10 cellular contexts compared by ENCODE assay signal in genomic region chr6:6730831-6731230, GRCh38.
DNase-seq lines count a peak whose midpoint lies in the region; ATAC-seq lines count a peak whose summit lies in the region.
"Had no signal": no experiment of that assay in that cellular context is flagged by ENCODE, and none has a peak within 500 bp of the region (broad histone marks: within the 10 kb centered on the region; RNA-seq: fewer than 3 reads in every experiment).

No MANE protein-coding gene starts in this region.

- H3K36me3 ChIP-seq in rectal smooth muscle tissue (ENCODE audit: control insufficient read depth, insufficient read depth, low read length) (no peaks in the 10 kb centered on the region), mesendoderm (ENCODE audit: control insufficient read depth, insufficient read depth, low read length) (no peaks in the 10 kb centered on the region)

- H3K4me1 ChIP-seq in rectal smooth muscle tissue (ENCODE audit: control insufficient read depth, insufficient read depth, low read length) (no peaks in the 10 kb centered on the region), mesendoderm (ENCODE audit: control insufficient read depth, low read depth, low read length) (peaks cover 4% of the 10 kb centered on the region)

- no peak overlapping the region for H2BK120ac ChIP-seq in mesendoderm (ENCODE audit: low read depth, low read length)

- no peaks in the 10 kb centered on the region for H3K79me1 ChIP-seq in mesendoderm (ENCODE audit: low read length)

- no peak overlapping the region for H3K23ac ChIP-seq in mesendoderm (ENCODE audit: low read length)

- H3K4ac ChIP-seq in mesendoderm (ENCODE audit: low read depth, low read length): no peak overlapping the region

- H3K79me2 ChIP-seq in mesendoderm (ENCODE audit: control insufficient read depth, insufficient read depth, low read length): no peaks in the 10 kb centered on the region

- H3K27me3 ChIP-seq in rectal smooth muscle tissue (ENCODE audit: control insufficient read depth, insufficient read depth, low read length) (no peaks in the 10 kb centered on the region), mesendoderm (ENCODE audit: insufficient read depth, low read length, poor library complexity) (no peaks in the 10 kb centered on the region)

- no peak overlapping the region for H3K56ac ChIP-seq in mesendoderm (ENCODE audit: low read length)

- H2BK15ac ChIP-seq in mesendoderm (replicated peaks; ENCODE audit: low read depth): no peak overlapping the region

- no peak overlapping the region for H2BK5ac ChIP-seq in mesendoderm (ENCODE audit: low read length)

- H3K4me3 ChIP-seq in rectal smooth muscle tissue (ENCODE audit: low read length) (no peak overlapping the region), mesendoderm (ENCODE audit: low read length) (no peak overlapping the region)

- H3K27ac ChIP-seq in rectal smooth muscle tissue (ENCODE audit: low read depth, low read length): peak overlapping the region; percentile 1
- no peak overlapping the region for H3K27ac ChIP-seq in mesendoderm (ENCODE audit: low read depth, low read length)
- H3K27ac ChIP-seq: KMS-11 had no signal

- H2AK5ac ChIP-seq in mesendoderm (ENCODE audit: low read length): no peak overlapping the region

- H3K18ac ChIP-seq in mesendoderm (ENCODE audit: low read length): no peak overlapping the region

- no peak overlapping the region for H4K8ac ChIP-seq in mesendoderm (ENCODE audit: low read depth, low read length)

- ATAC-seq in esophagus mucosa: peak; percentile 79

- no peak overlapping the region for H3K4me2 ChIP-seq in mesendoderm (ENCODE audit: low read length)

- no CpG with 5 or more reads among the region's 2 CpGs for WGBS in mesendoderm (ENCODE audit: extremely low coverage, insufficient coverage, low lambda C conversion rate)

- H3K9ac ChIP-seq in rectal smooth muscle tissue (ENCODE audit: low read length) (no peak overlapping the region), mesendoderm (ENCODE audit: low read length) (no peak overlapping the region)
- H3K9ac ChIP-seq: KMS-11 had no signal

- no peak overlapping the region for H4K5ac ChIP-seq in mesendoderm (ENCODE audit: low read length)

- DNase-seq in GM03348 (ENCODE audit: low spot score) (peak; percentile 89), NCI-H446 treated with DMSO at 0.1 percent for 48 hours (lab: John Stamatoyannopoulos, UW) (peak; percentile 69), NCI-H1092 (lab: John Stamatoyannopoulos, UW) (no peak), mesendoderm (no peak), NCI-H345 treated with DMSO at 0.1 percent for 48 hours (lab: John Stamatoyannopoulos, UW; ENCODE audit: unreplicated experiment) (no peak)
- DNase-seq in stimulated activated CD4-positive, alpha-beta T cell treated with anti-CD3 and anti-CD28 coated beads, Interleukin-15, amount 100 ng/mL, for 24 hours: no peak
- DNase-seq: activated naive CD8-positive, alpha-beta T cell treated with anti-CD3 and anti-CD28 coated beads, Interleukin-2, amount 10 ng/mL, durations not matched to agents 7 days and 5 days had no signal

Comparison
In these comparisons a context has a peak if more than half of its experiments do, and no peak if none do; other contexts are left out.
1. DNase-seq: peak in GM03348 (single experiment) and NCI-H446 treated with DMSO at 0.1 percent for 48 hours (single experiment); none in NCI-H1092 (single experiment), mesendoderm (single experiment), stimulated activated CD4-positive, alpha-beta T cell treated with anti-CD3 and anti-CD28 coated beads, Interleukin-15, amount 100 ng/mL, for 24 hours (single experiment) and NCI-H345 treated with DMSO at 0.1 percent for 48 hours (single experiment).